22 cellular contexts compared by ENCODE assay signal in the genomic region with DNA sequence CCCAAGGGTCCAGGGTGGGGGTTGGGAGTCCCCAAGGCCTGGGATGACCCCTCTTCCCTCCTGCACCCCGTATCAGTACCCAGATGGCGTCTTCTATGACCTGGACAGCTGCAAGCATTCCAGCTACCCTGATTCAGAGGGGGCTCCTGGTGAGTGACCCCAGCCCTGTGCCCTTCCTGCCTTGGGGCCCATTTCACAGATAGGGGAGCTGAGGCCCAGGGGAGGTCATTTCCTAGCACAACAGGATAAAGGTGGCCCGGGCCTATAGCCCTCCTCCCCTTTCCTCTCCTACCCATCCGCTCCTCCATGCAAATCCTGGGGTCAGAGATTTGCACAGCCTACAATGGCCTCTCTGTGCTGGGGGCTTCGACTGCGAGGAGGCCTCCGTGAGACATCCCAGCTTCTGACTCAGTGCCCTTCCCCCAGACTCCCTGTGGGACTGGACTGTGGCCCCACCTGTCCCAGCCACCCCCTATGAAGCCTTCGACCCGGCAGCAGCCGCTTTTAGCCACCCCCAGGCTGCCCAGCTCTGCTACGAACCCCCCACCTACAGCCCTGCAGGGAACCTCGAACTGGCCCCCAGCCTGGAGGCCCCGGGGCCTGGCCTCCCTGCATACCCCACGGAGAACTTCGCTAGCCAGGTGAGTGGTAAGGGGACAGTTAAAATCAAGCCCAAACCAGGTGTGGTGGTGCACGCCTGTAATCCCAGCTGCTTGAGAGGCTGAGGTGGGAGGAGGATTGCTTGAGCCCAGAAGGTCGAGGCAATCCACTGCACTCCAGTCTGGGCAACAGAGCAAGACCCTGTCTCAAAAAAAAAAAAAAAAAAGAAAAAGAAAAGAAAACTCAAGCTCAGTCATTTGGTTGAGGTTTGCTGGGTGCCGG. TPM values are rescaled to one million over a fixed set of nuclear protein-coding genes. Genes with fewer than 3 reads are reported as not detected.
"Had no signal": no experiment of that assay in that cellular context is flagged by ENCODE, and none has a peak within 500 bp of the region (broad histone marks: within the 10 kb centered on the region; RNA-seq: fewer than 3 reads in every experiment).

No MANE protein-coding gene starts in this region.

- DNase-seq: activated CD4-positive, alpha-beta T cell treated with anti-CD3 and anti-CD28 coated beads for 36 hours; activated CD8-positive, alpha-beta memory T cell treated with anti-CD3 and anti-CD28 coated beads, Interleukin-2, amount 50 U/mL, for 4 hours; activated CD8-positive, alpha-beta T cell treated with anti-CD3 and anti-CD28 coated beads for 36 hours; activated naive CD4-positive, alpha-beta T cell; dorsolateral prefrontal cortex; foreskin melanocyte; heart left ventricle; islet precursor cell; left ventricle myocardium inferior; mesendoderm; nephron progenitor cell; stimulated activated CD4-positive, alpha-beta T cell treated with anti-CD3 and anti-CD28 coated beads, Interleukin-4, amount 100 ng/mL, for 1 hour; stimulated activated CD8-positive, alpha-beta memory T cell treated with anti-CD3 and anti-CD28 coated beads, Interleukin-4, amount 100 ng/mL, for 48 hours; stomach; T1000 had no signal

- H3K27ac ChIP-seq: ascending aorta, dorsolateral prefrontal cortex, heart left ventricle, left ventricle myocardium inferior, stomach, thoracic aorta had no signal

- H3K4me3 ChIP-seq: ascending aorta, dorsolateral prefrontal cortex, heart left ventricle, left ventricle myocardium inferior, stomach, thoracic aorta had no signal

- H3K4me3 Mint-ChIP-seq: activated CD4-positive, alpha-beta T cell treated with anti-CD3 and anti-CD28 coated beads for 36 hours; activated CD8-positive, alpha-beta T cell treated with anti-CD3 and anti-CD28 coated beads for 36 hours; nephron progenitor cell had no signal

- H3K9me3 ChIP-seq: ascending aorta, heart left ventricle, left ventricle myocardium inferior, stomach, thoracic aorta had no signal

- H3K36me3 ChIP-seq: ascending aorta, heart left ventricle, left ventricle myocardium inferior, stomach, thoracic aorta had no signal

- H3K27ac Mint-ChIP-seq: activated CD4-positive, alpha-beta T cell treated with anti-CD3 and anti-CD28 coated beads for 36 hours; activated CD8-positive, alpha-beta T cell treated with anti-CD3 and anti-CD28 coated beads for 36 hours; nephron progenitor cell had no signal

- ATAC-seq: activated CD4-positive, alpha-beta T cell treated with anti-CD3 and anti-CD28 coated beads for 36 hours; activated CD8-positive, alpha-beta T cell treated with anti-CD3 and anti-CD28 coated beads for 36 hours; heart left ventricle had no signal

- FAIRE-seq: bronchial epithelial cell, endometrium had no signal

RNA-seq across cellular contexts. Expression of a gene that starts 3.9 kb away (rescaled TPM):
- total RNA-seq: ascending aorta, bronchial epithelial cell, chondrocyte, left ventricle myocardium inferior, pulmonary artery endothelial cell, thoracic aorta had no signal

RNA-seq across cellular contexts. Expression of a gene that starts 10.1 kb away (rescaled TPM):
- total RNA-seq: ascending aorta, bronchial epithelial cell, chondrocyte, left ventricle myocardium inferior, osteoblast, pulmonary artery endothelial cell, stomach had no signal
